Comparison of ENCODE assay signal across 8 cellular contexts in the genomic region with DNA sequence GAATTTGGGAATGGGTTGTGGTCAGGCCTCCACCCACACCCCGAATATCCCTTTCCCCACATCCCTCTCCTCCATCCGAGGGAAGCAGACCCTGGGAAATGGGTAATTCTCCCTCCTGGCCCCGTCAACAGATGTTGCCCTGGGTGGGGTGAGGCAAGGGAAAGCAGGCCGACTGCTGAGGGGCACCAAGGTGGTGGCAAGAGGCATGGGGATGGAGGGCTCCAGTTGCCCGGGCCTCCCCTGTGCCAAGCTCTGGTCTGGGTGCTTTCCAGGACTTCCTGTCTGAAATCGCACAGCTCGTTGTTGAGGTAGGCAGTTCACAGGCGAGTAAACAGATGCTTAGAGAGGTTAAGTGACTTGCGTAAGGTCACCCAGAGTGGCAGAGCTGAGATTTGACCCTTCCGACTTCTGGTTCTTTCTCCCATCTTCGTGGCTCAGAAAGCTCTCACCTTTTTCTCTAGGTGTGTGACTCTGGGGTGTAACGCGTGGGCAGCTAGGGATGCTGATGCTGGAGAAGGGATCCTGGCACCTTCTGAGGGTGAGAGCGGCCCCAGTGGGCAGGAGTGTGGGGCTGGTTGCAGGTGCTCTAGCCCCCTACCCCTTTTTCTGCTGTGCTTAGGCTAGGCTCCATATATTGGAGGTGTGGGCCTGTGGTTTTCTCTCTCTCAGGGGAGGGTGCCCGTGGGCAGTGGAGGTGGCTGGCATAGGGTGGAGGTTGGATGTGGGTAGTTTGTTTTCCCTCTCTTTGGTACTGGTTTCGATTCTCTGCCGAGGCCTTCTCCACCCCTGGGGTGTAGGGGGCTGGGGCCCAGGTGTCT. TPM values are rescaled to one million over a fixed set of nuclear protein-coding genes. Genes with fewer than 3 reads are reported as not detected.
DNase-seq lines count a peak whose midpoint lies in the region; ATAC-seq and TF ChIP-seq lines count a peak whose summit lies in the region.

No MANE protein-coding gene starts in this region.

- TF ChIP-seq EP300 in upper lobe of left lung (IDR thresholded peaks at IDR 0.05): no peak

- no peaks in the 10 kb centered on the region for H3F3A ChIP-seq in PC-3 (ENCODE audit: low read length, unreplicated experiment)

- no peak overlapping the region for H3K9ac ChIP-seq in PC-3 (ENCODE audit: low read length)

- 30 to 51% methylated on average over 14 to 17 of the region's 17 CpGs for WGBS in upper lobe of left lung, 2 donors

- no peak for TF ChIP-seq POLR2A in upper lobe of left lung (IDR thresholded peaks at IDR 0.05)

- no peak overlapping the region for H2AFZ ChIP-seq in PC-3 (ENCODE audit: low read length)

- DNase-seq in activated CD8-positive, alpha-beta memory T cell treated with anti-CD3 and anti-CD28 coated beads, Interleukin-2, amount 50 U/mL, for 4 hours: peak; percentile 48
- DNase-seq in activated CD8-positive, alpha-beta memory T cell treated with anti-CD3 and anti-CD28 coated beads for 24 hours: no peak
- DNase-seq in activated T-helper 1 cell treated with Interleukin-2 at 50 U/mL for 16 hours (ENCODE audit: low read depth) (peak; percentile 38), left lung (peak in 1 of 2 donors; percentile 78), upper lobe of left lung (peak in 1 of 2 donors; percentile 87), PC-3 (no peak)

- H3K4me1 ChIP-seq in left lung (peaks cover 87 to 99% of the 10 kb centered on the region in 2 donors), upper lobe of left lung (peaks cover 100% of the 10 kb centered on the region in 4 donors), PC-3 (ENCODE audit: insufficient read depth, low read length) (peaks cover 28% of the 10 kb centered on the region)

- CTCF ChIA-PET in PC-3 (lab: Charles Lee): no interaction called here

- peaks cover 90% of the 10 kb centered on the region for H3K79me2 ChIP-seq in PC-3 (ENCODE audit: low read length)

- intact Hi-C loops in left lung (cut with DNase I): no loop called here
- intact Hi-C loops in PC-3 (cut with micrococcal nuclease): no loop called here

- POLR2A ChIA-PET in PC-3 (lab: Charles Lee; ENCODE audit: unreplicated experiment): no interaction called here

- no peaks in the 10 kb centered on the region for H3K9me2 ChIP-seq in PC-3 (replicated peaks; ENCODE audit: low read length)

- peak overlapping the region in 1 of 2 donors; percentile 26 for H3K4me3 ChIP-seq in left lung
- H3K4me3 ChIP-seq in upper lobe of left lung: peak overlapping the region in 1 of 4 donors; percentile 0
- no peak overlapping the region for H3K4me3 ChIP-seq in PC-3 (ENCODE audit: low read length)

- H3K4me2 ChIP-seq in PC-3 (ENCODE audit: low read length): no peak overlapping the region

- ATAC-seq in left lung (peak; percentile 25), upper lobe of left lung (ENCODE audit: low FRiP score in 2 of 2) (no peak), GM21786 (IDR thresholded peaks at IDR 0.05; ENCODE audit: unreplicated experiment) (no peak), PC-3 (no peak), HG03521 (IDR thresholded peaks at IDR 0.05; ENCODE audit: unreplicated experiment) (no peak)

- H3K36me3 ChIP-seq in left lung: peaks cover 0 to 5% of the 10 kb centered on the region in 2 donors
- peaks cover 0 to 5% (median 2%) of the 10 kb centered on the region in 4 donors for H3K36me3 ChIP-seq in upper lobe of left lung
- H3K36me3 ChIP-seq in PC-3 (ENCODE audit: low read depth, low read length): no peaks in the 10 kb centered on the region

- peak overlapping the region; percentile 90 to 100 for H3K27ac ChIP-seq in left lung
- peak overlapping the region; percentile 93 to 96 (median 96) for H3K27ac ChIP-seq in upper lobe of left lung
- H3K27ac ChIP-seq in PC-3 (ENCODE audit: low read length): no peak overlapping the region

- H3K27me3 ChIP-seq in left lung: no peaks in the 10 kb centered on the region
- H3K27me3 ChIP-seq in upper lobe of left lung: no peaks in the 10 kb centered on the region
- no peaks in the 10 kb centered on the region for H3K27me3 ChIP-seq in PC-3 (ENCODE audit: low read length)

- H3K9me3 ChIP-seq in left lung: no peaks in the 10 kb centered on the region
- no peaks in the 10 kb centered on the region for H3K9me3 ChIP-seq in upper lobe of left lung
- H3K9me3 ChIP-seq in PC-3 (ENCODE audit: low read length): no peaks in the 10 kb centered on the region

- BruUV-seq in PC-3 (replicated peaks; lab: Mats Ljungman, UMichigan): no TSS peak

- no peaks in the 10 kb centered on the region; the same call in 1 of the 2 replicates for H4K20me1 ChIP-seq in PC-3 (ENCODE audit: low read length)

- no peak for TF ChIP-seq CTCF in left lung (IDR thresholded peaks at IDR 0.05)
- no peak for TF ChIP-seq CTCF in upper lobe of left lung (IDR thresholded peaks at IDR 0.05)
- TF ChIP-seq CTCF in PC-3 (conservative IDR thresholded peaks at IDR 0.05; ENCODE audit: low read depth, low read length): no peak

RNA-seq across cellular contexts. Expression of gene RARA, which starts 17.2 kb away (rescaled TPM):
- total RNA-seq in left lung: 10 to 100 TPM; 54.7 to 62.6 TPM
- 10 to 100 TPM; 45.7 to 95.6 (median 85.9) TPM for total RNA-seq in upper lobe of left lung
- 19.6 and 23.8 TPM in 2 replicates for total RNA-seq in PC-3 (2014; rRNA removed)

RNA-seq across cellular contexts. Expression of gene GJD3, which starts 38.3 kb away (rescaled TPM):
- total RNA-seq in left lung: 1 to 10 TPM; 3.0 to 3.6 TPM
- total RNA-seq in upper lobe of left lung: 1 to 10 TPM in 4 of 6 donors, not detected in 2; 1.7 to 8.4 (median 4.5) TPM
- total RNA-seq in PC-3 (2014; rRNA removed): not detected in 2 replicates

RNA-seq across cellular contexts. Expression of gene CDC6, which starts 38.5 kb away (rescaled TPM):
- total RNA-seq in left lung: 10 to 100 TPM; 12.8 to 24.1 TPM
- total RNA-seq in upper lobe of left lung: 1 to 10 TPM; 1.1 to 5.1 (median 2.3) TPM
- total RNA-seq in PC-3 (2014; rRNA removed): 48.9 and 58.3 TPM in 2 replicates

Comparison
In these comparisons a context has a peak if more than half of its experiments do, and no peak if none do; other contexts are left out.
1. DNase-seq: peak in activated CD8-positive, alpha-beta memory T cell treated with anti-CD3 and anti-CD28 coated beads, Interleukin-2, amount 50 U/mL, for 4 hours (single experiment) and activated T-helper 1 cell treated with Interleukin-2 at 50 U/mL for 16 hours (single experiment); none in activated CD8-positive, alpha-beta memory T cell treated with anti-CD3 and anti-CD28 coated beads for 24 hours (single experiment) and PC-3 (single experiment).